18 cellular contexts compared by ENCODE assay signal in the genomic region with DNA sequence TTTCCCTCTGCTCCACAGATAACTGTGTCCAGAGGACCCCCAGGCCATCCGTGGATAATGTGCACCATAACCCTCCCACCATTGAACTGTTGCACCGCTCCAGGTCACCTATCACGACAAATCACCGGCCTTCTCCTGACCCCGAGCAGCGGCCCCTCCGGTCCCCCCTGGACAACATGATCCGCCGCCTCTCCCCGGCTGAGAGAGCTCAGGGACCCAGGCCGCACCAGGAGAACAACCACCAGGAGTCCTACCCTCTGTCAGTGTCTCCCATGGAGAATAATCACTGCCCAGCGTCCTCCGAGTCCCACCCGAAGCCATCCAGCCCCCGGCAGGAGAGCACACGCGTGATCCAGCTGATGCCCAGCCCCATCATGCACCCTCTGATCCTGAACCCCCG.
DNase-seq lines count a peak whose midpoint lies in the region; ATAC-seq and TF ChIP-seq lines count a peak whose summit lies in the region.
"Had no signal": no experiment of that assay in that cellular context is flagged by ENCODE, and none has a peak within 500 bp of the region (broad histone marks: within the 10 kb centered on the region; RNA-seq: fewer than 3 reads in every experiment).

No MANE protein-coding gene starts in this region.

- H2BK15ac ChIP-seq in neuronal stem cell (ENCODE audit: low read length): no peak overlapping the region

- WGBS in mammary epithelial cell (ENCODE audit: low coverage, missing lambda C conversion rate): 91% methylated on average over 6 of the region's 18 CpGs
- 95 to 100% methylated on average over 5 to 18 of the region's 18 CpGs for WGBS in endodermal cell (ENCODE audit: insufficient coverage in 1 of 2, insufficient read length in 1 of 2), 2 experiments
- whole genome bisulfite sequencing in neuronal stem cell (ENCODE audit: extremely low coverage in 2 of 2, insufficient read length in 2 of 2, insufficient replicate concordance in 1 of 2), 2 donors: no CpG with 5 or more reads among the region's 18 CpGs
- 96 to 97% methylated on average over 13 to 18 of the region's 18 CpGs for WGBS in upper lobe of left lung, 2 donors

- ATAC-seq in upper lobe of left lung (ENCODE audit: low FRiP score in 2 of 2): no peak
- ATAC-seq: GM23338, HCT116 had no signal

- dilution Hi-C loops in mammary epithelial cell (cut with HindIII; ENCODE audit: low sequenced_read_pairs): no loop called here

- H3K36me3 Mint-ChIP-seq in endodermal cell (ENCODE audit: low read depth): peaks cover 69% of the 10 kb centered on the region

- H3K9me3 ChIP-seq in mammary epithelial cell (replicated peaks; ENCODE audit: insufficient read depth, low read length) (no peaks in the 10 kb centered on the region), breast epithelium (peaks cover 7 to 17% of the 10 kb centered on the region in 2 donors), endodermal cell (ENCODE audit: control insufficient read depth, low read length) (peaks cover 16% of the 10 kb centered on the region), neuronal stem cell (replicated peaks in 1 of 2; ENCODE audit: control insufficient read depth in 2 of 2, insufficient read depth in 1 of 2, low read depth in 1 of 2, low read length in 2 of 2) (peaks cover 5 to 15% of the 10 kb centered on the region in 2 donors), upper lobe of left lung (peaks cover 0 to 10% (median 7%) of the 10 kb centered on the region in 4 donors)

- H3K14ac ChIP-seq in neuronal stem cell (ENCODE audit: low read length): no peak overlapping the region

- H2BK5ac ChIP-seq in neuronal stem cell (ENCODE audit: low read length): peak overlapping the region; percentile 62

- no peaks in the 10 kb centered on the region for H3K79me1 ChIP-seq in neuronal stem cell (ENCODE audit: low read depth, low read length)

- TF ChIP-seq CTCF in mammary epithelial cell (conservative IDR thresholded peaks at IDR 0.05 in 1 of 2, IDR thresholded peaks at IDR 0.05 in 1 of 2; ENCODE audit: extremely low read depth in 1 of 2, insufficient read depth in 1 of 2, low read depth in 1 of 2, low read length in 2 of 2) (no peak), breast epithelium (IDR thresholded peaks at IDR 0.05) (no peak), endodermal cell (conservative IDR thresholded peaks at IDR 0.05) (no peak), upper lobe of left lung (IDR thresholded peaks at IDR 0.05) (no peak)

- H3K4me1 ChIP-seq in mammary epithelial cell (ENCODE audit: insufficient read depth, low read length) (peaks cover 8% of the 10 kb centered on the region), breast epithelium (no peaks in the 10 kb centered on the region), endodermal cell (ENCODE audit: control insufficient read depth, insufficient read depth, low read length) (no peaks in the 10 kb centered on the region), neuronal stem cell (ENCODE audit: control insufficient read depth in 2 of 2, insufficient read depth in 1 of 2, low read depth in 1 of 2, low read length in 2 of 2) (peaks cover 0 to 9% of the 10 kb centered on the region in 2 donors), upper lobe of left lung (peaks cover 0 to 4% (median 2%) of the 10 kb centered on the region in 4 donors)

- H3K9me3 Mint-ChIP-seq in endodermal cell: peaks cover 22% of the 10 kb centered on the region

- intact Hi-C loops in mammary epithelial cell (cut with micrococcal nuclease) (no loop called here), breast epithelium (cut with DNase I; ENCODE audit: low total_unique reads) (no loop called here)

- H3K27me3 Mint-ChIP-seq in endodermal cell (ENCODE audit: insufficient read depth): no peaks in the 10 kb centered on the region
- H3K27me3 Mint-ChIP-seq: B cell; CD4-positive, CD25-positive, alpha-beta regulatory T cell; CD8-positive, alpha-beta memory T cell had no signal

- no peak overlapping the region for H3K4ac ChIP-seq in neuronal stem cell (ENCODE audit: low read length)

- no peak overlapping the region for H3K27ac ChIP-seq in mammary epithelial cell (ENCODE audit: insufficient read depth, low read depth, low read length)
- no peak overlapping the region for H3K27ac ChIP-seq in breast epithelium
- no peak overlapping the region for H3K27ac ChIP-seq in endodermal cell (ENCODE audit: low read depth, low read length)
- peak overlapping the region; percentile 75 for H3K27ac ChIP-seq in neuronal stem cell (replicated peaks; ENCODE audit: low read length)
- no peak overlapping the region for H3K27ac ChIP-seq in upper lobe of left lung
- H3K27ac ChIP-seq: BLaER1 treated with 17β-estradiol and CSF1 and Interleukin-3, amounts not matched to agents 10 nM and 100 nM had no signal

- TSS peak; percentile 35 for BruUV-seq in mammary epithelial cell (replicated peaks; lab: Mats Ljungman, UMichigan)

- no peak overlapping the region for H2AFZ ChIP-seq in mammary epithelial cell (ENCODE audit: low read depth, low read length)
- no peak overlapping the region for H2AFZ ChIP-seq in neuronal stem cell (ENCODE audit: low read length)
- H2AFZ ChIP-seq: GM23338 had no signal

- no peak for TF ChIP-seq POLR2A in breast epithelium (IDR thresholded peaks at IDR 0.05)
- TF ChIP-seq POLR2A in upper lobe of left lung (IDR thresholded peaks at IDR 0.05): no peak

- no peaks in the 10 kb centered on the region for H4K20me1 ChIP-seq in mammary epithelial cell (ENCODE audit: insufficient read depth, low read length)

- H3K4me2 ChIP-seq in mammary epithelial cell (ENCODE audit: insufficient read depth, low read depth, low read length): no peak overlapping the region
- H3K4me2 ChIP-seq in neuronal stem cell (ENCODE audit: insufficient read depth, low read length, poor library complexity, severe bottlenecking): no peak overlapping the region
- H3K4me2 ChIP-seq: BLaER1 treated with 17β-estradiol and CSF1 and Interleukin-3, amounts not matched to agents 10 nM and 100 nM; GM23338 had no signal

- in situ Hi-C loops in mammary epithelial cell (cut with MboI; ENCODE audit: low sequenced_read_pairs in 2 of 2): no loop called here

- H3K4me3 ChIP-seq in mammary epithelial cell (replicated peaks in 1 of 3; ENCODE audit: insufficient read depth in 1 of 3, low read depth in 2 of 3, low read length in 3 of 3) (no peak overlapping the region), breast epithelium (no peak overlapping the region), endodermal cell (ENCODE audit: low read length) (no peak overlapping the region), neuronal stem cell (ENCODE audit: low read length in 2 of 2) (no peak overlapping the region), upper lobe of left lung (no peak overlapping the region)
- H3K4me3 ChIP-seq: BLaER1 treated with 17β-estradiol and CSF1 and Interleukin-3, amounts not matched to agents 10 nM and 100 nM; GM23338 had no signal

- no peak overlapping the region for H2BK120ac ChIP-seq in neuronal stem cell (ENCODE audit: low read depth, low read length)

- no peak overlapping the region for H3K23ac ChIP-seq in neuronal stem cell (ENCODE audit: low read depth, low read length, poor library complexity)

- peaks cover 2% of the 10 kb centered on the region for H3K79me2 ChIP-seq in mammary epithelial cell (ENCODE audit: insufficient read depth, low read length)

- no peak overlapping the region for H4K8ac ChIP-seq in neuronal stem cell (ENCODE audit: low read depth, low read length)

- TF ChIP-seq EP300 in upper lobe of left lung (IDR thresholded peaks at IDR 0.05): no peak

- DNase-seq in mammary epithelial cell (no peak), breast epithelium (ENCODE audit: low spot score in 2 of 2) (no peak), endodermal cell (no peak), neuronal stem cell (ENCODE audit: low spot score) (no peak), upper lobe of left lung (no peak), 8988T (no peak)
- DNase-seq in activated CD4-positive, alpha-beta T cell treated with anti-CD3 and anti-CD28 coated beads, Interleukin-2, amount 50 U/mL, for 48 hours: no peak
- DNase-seq: CD4-positive, CD25-positive, alpha-beta regulatory T cell; CD8-positive, alpha-beta memory T cell; COR-L47; GDM1; H7; HFFc6; IMR-90 had no signal

- no peaks in the 10 kb centered on the region for H3K27me3 ChIP-seq in mammary epithelial cell (ENCODE audit: insufficient read depth, low read length)
- no peaks in the 10 kb centered on the region for H3K27me3 ChIP-seq in breast epithelium
- no peaks in the 10 kb centered on the region for H3K27me3 ChIP-seq in endodermal cell (ENCODE audit: control insufficient read depth, insufficient read depth, low read length, poor library complexity, severe bottlenecking)
- H3K27me3 ChIP-seq in neuronal stem cell (ENCODE audit: control insufficient read depth in 3 of 3, insufficient read depth in 3 of 3, low read depth in 1 of 3, low read length in 3 of 3): no peaks in the 10 kb centered on the region
- no peaks in the 10 kb centered on the region for H3K27me3 ChIP-seq in upper lobe of left lung
- H3K27me3 ChIP-seq: BLaER1 treated with 17β-estradiol and CSF1 and Interleukin-3, amounts not matched to agents 10 nM and 100 nM had no signal

- no peak overlapping the region for H2BK12ac ChIP-seq in neuronal stem cell (ENCODE audit: low read length)

- H3K27ac Mint-ChIP-seq in endodermal cell: peak overlapping the region; percentile 70
- H3K27ac Mint-ChIP-seq: B cell; CD4-positive, CD25-positive, alpha-beta regulatory T cell; CD8-positive, alpha-beta memory T cell; GM23338; HFFc6 had no signal

- H3K9ac ChIP-seq in mammary epithelial cell (ENCODE audit: insufficient read depth, low read length) (no peak overlapping the region), endodermal cell (ENCODE audit: extremely low read depth, low read length, poor library complexity, severe bottlenecking) (no peak overlapping the region), neuronal stem cell (ENCODE audit: low read depth, low read length, poor library complexity) (no peak overlapping the region)
- H3K9ac ChIP-seq: BLaER1 treated with 17β-estradiol and CSF1 and Interleukin-3, amounts not matched to agents 10 nM and 100 nM had no signal

- H2AK5ac ChIP-seq in neuronal stem cell (ENCODE audit: low read depth, low read length): peak overlapping the region; percentile 16

- H3K18ac ChIP-seq in neuronal stem cell (ENCODE audit: low read length): peak overlapping the region; percentile 81

- no peaks in the 10 kb centered on the region for H3K36me3 ChIP-seq in mammary epithelial cell (ENCODE audit: insufficient read depth, low read length)
- H3K36me3 ChIP-seq in breast epithelium: peaks cover 9% of the 10 kb centered on the region
- peaks cover 27% of the 10 kb centered on the region for H3K36me3 ChIP-seq in endodermal cell (ENCODE audit: control insufficient read depth, insufficient read depth, low read length)
- peaks cover 3 to 37% of the 10 kb centered on the region in 2 donors for H3K36me3 ChIP-seq in neuronal stem cell (replicated peaks in 1 of 2; ENCODE audit: control insufficient read depth in 2 of 2, insufficient read depth in 2 of 2, low read length in 2 of 2)
- peaks cover 5 to 42% (median 20%) of the 10 kb centered on the region in 4 donors for H3K36me3 ChIP-seq in upper lobe of left lung

- H4K91ac ChIP-seq in neuronal stem cell (ENCODE audit: low read depth, low read length, poor library complexity): no peak overlapping the region

- H3K4me3 Mint-ChIP-seq in endodermal cell: no peak overlapping the region
- H3K4me3 Mint-ChIP-seq: B cell; CD4-positive, CD25-positive, alpha-beta regulatory T cell; CD8-positive, alpha-beta memory T cell; GM23338; HFFc6 had no signal

- H3K4me1 Mint-ChIP-seq in endodermal cell: no peaks in the 10 kb centered on the region
- H3K4me1 Mint-ChIP-seq: B cell, GM23338 had no signal

- CTCF ChIA-PET in mammary epithelial cell (lab: Charles Lee; ENCODE audit: low non-redundant PET): no interaction called here
